Comparison of ENCODE assay signal across 8 cellular contexts in genomic region chr16:68229431-68230175, GRCh38. TPM values are rescaled to one million over a fixed set of nuclear protein-coding genes. Genes with fewer than 3 reads are reported as not detected.
DNase-seq lines count a peak whose midpoint lies in the region; ATAC-seq and TF ChIP-seq lines count a peak whose summit lies in the region.

No MANE protein-coding gene starts in this region.

- H3K4me3 Mint-ChIP-seq in activated naive CD8-positive, alpha-beta T cell treated with anti-CD3 and anti-CD28 coated beads for 36 hours = no peak overlapping the region

- peak; percentile 49 for DNase-seq in COLO829 (ENCODE audit: low spot score)
- DNase-seq in HCT116 (ENCODE audit: low read depth, low spot score) = no peak
- DNase-seq in PC-9 = peak in 1 of 2 experiments; percentile 49
- no peak for DNase-seq in activated naive CD8-positive, alpha-beta T cell treated with anti-CD3 and anti-CD28 coated beads for 36 hours
- DNase-seq in heart right ventricle = no peak
- DNase-seq in retinal pigment epithelial cell (ENCODE audit: low read depth) = no peak

- H3K9me3 ChIP-seq in HCT116 (ENCODE audit: control insufficient read depth in 1 of 2, insufficient read depth in 1 of 2, low read depth in 1 of 2, low read length in 2 of 2) = no peaks in the 10 kb centered on the region
- no peaks in the 10 kb centered on the region for H3K9me3 ChIP-seq in PC-9 (ENCODE audit: insufficient read depth, low read depth)
- H3K9me3 ChIP-seq in heart right ventricle = no peaks in the 10 kb centered on the region

- BruUV-seq in HCT116 (replicated peaks; lab: Mats Ljungman, UMichigan) (no TSS peak), PC-9 (replicated peaks; lab: Mats Ljungman, UMichigan) (no TSS peak)

- H4K20me1 ChIP-seq in HCT116 (ENCODE audit: insufficient read depth) (peaks cover 2% of the 10 kb centered on the region; the same call in 1 of the 2 replicates), PC-9 (ENCODE audit: insufficient read depth) (peaks cover 50% of the 10 kb centered on the region)

- H3K36me3 Mint-ChIP-seq in activated naive CD8-positive, alpha-beta T cell treated with anti-CD3 and anti-CD28 coated beads for 36 hours = peaks cover 6% of the 10 kb centered on the region

- H3K4me1 Mint-ChIP-seq in activated naive CD8-positive, alpha-beta T cell treated with anti-CD3 and anti-CD28 coated beads for 36 hours = peaks cover 43% of the 10 kb centered on the region

- peaks cover 27% of the 10 kb centered on the region for H3K79me2 ChIP-seq in HCT116 (ENCODE audit: insufficient read depth, low read length)
- peaks cover 18% of the 10 kb centered on the region for H3K79me2 ChIP-seq in PC-9 (ENCODE audit: low read depth)

- H2AFZ ChIP-seq in HCT116 (ENCODE audit: low read depth, low read length, poor library complexity, severe bottlenecking) = no peak overlapping the region
- H2AFZ ChIP-seq in PC-9 = no peak overlapping the region

- TF ChIP-seq CTCF in HCT116 (IDR thresholded peaks at IDR 0.05 in 2 of 3, conservative IDR thresholded peaks at IDR 0.05 in 1 of 3; ENCODE audit: borderline replicate concordance in 1 of 3, insufficient read depth in 1 of 3, low read depth in 2 of 3, low read length in 2 of 3) = peak in 2 of 3 experiments; percentile 92 to 93; a peak in 4 of 6 replicates
- TF ChIP-seq CTCF in PC-9 (conservative IDR thresholded peaks at IDR 0.05) = peak; percentile 92
- peak; percentile 85 to 94 (median 91) for TF ChIP-seq CTCF in heart right ventricle (IDR thresholded peaks at IDR 0.05)
- TF ChIP-seq CTCF in retinal pigment epithelial cell (conservative IDR thresholded peaks at IDR 0.05; ENCODE audit: low read depth, low read length) = peak; percentile 94

- intact Hi-C loops in HCT116 (cut with micrococcal nuclease) = loop anchor here (1.0 to 10.0 kb wide), 7 partner anchors 135 to 705 kb away; partner anchors contain the start of genes NRN1L and RIPOR1
- intact Hi-C loops in PC-9 (cut with micrococcal nuclease; ENCODE audit: unreplicated experiment) = loop anchor here (1.0 to 10.0 kb wide), 8 partner anchors 143 to 985 kb away; partner anchors contain the start of genes FHOD1, PSMB10 and SLC9A5
- intact Hi-C loops in heart right ventricle (cut with DNase I) = loop anchor here (2.0 to 10.0 kb wide), 11 partner anchors 135 to 415 kb away; partner anchors contain the start of genes DPEP2 (in 2 of the 10) and NFATC3 (in 2 of the 10)

- no peak overlapping the region for H3K4me3 ChIP-seq in HCT116 (replicated peaks in 1 of 2; ENCODE audit: low read depth in 1 of 2, low read length in 2 of 2)
- H3K4me3 ChIP-seq in PC-9 = no peak overlapping the region
- H3K4me3 ChIP-seq in heart right ventricle = no peak overlapping the region
- no peak overlapping the region for H3K4me3 ChIP-seq in retinal pigment epithelial cell (ENCODE audit: low read length)

- 64 to 69% methylated on average over 4 of the region's 4 CpGs for WGBS in heart right ventricle, 2 donors

- no peaks in the 10 kb centered on the region for H3K27me3 ChIP-seq in HCT116 (ENCODE audit: insufficient read depth, low read length)
- no peaks in the 10 kb centered on the region for H3K27me3 ChIP-seq in PC-9 (ENCODE audit: insufficient read depth, low read depth)
- no peaks in the 10 kb centered on the region for H3K27me3 ChIP-seq in heart right ventricle

- H3K4me1 ChIP-seq in HCT116 (ENCODE audit: control insufficient read depth in 1 of 2, insufficient read depth in 2 of 2, low read length in 2 of 2) (peaks cover 16% of the 10 kb centered on the region in 2 experiments), PC-9 (replicated peaks; ENCODE audit: insufficient read depth) (peaks cover 12% of the 10 kb centered on the region), heart right ventricle (peaks cover 3 to 33% (median 23%) of the 10 kb centered on the region in 9 donors)

- RAD21 ChIA-PET in HCT116 (lab: Charles Lee; ENCODE audit: low non-redundant PET in 1 of 2, low total read pairs in 2 of 2, uncharacterized antibody in 2 of 2, unreplicated experiment in 2 of 2) = interaction anchor here in 1 of 2 experiments (1.0 kb wide), 1 partner anchor 136 kb away, joined by 4 read pairs; no protein-coding TSS in a partner anchor

- H3K27ac ChIP-seq in HCT116 (ENCODE audit: low read depth, low read length) = no peak overlapping the region
- H3K27ac ChIP-seq in PC-9 = no peak overlapping the region
- H3K27ac ChIP-seq in heart right ventricle = peak overlapping the region in 1 of 10 donors; percentile 43

- H3K36me3 ChIP-seq in HCT116 (ENCODE audit: control insufficient read depth in 1 of 2, insufficient read depth in 2 of 2, low read length in 2 of 2) (peaks cover 18 to 51% of the 10 kb centered on the region in 2 experiments; a peak in 3 of 4 replicates), PC-9 (ENCODE audit: low read depth) (peaks cover 12% of the 10 kb centered on the region), heart right ventricle (peaks cover 0 to 50% (median 0%) of the 10 kb centered on the region in 9 donors)

- H3K27me3 Mint-ChIP-seq in activated naive CD8-positive, alpha-beta T cell treated with anti-CD3 and anti-CD28 coated beads for 36 hours = no peaks in the 10 kb centered on the region

- no peak for TF ChIP-seq RAD21 in HCT116 (IDR thresholded peaks at IDR 0.05; ENCODE audit: low read depth)

- no peak for TF ChIP-seq POLR2A in HCT116 (IDR thresholded peaks at IDR 0.05; ENCODE audit: borderline replicate concordance, extremely low read depth, insufficient read depth, insufficient read length)

- no peak overlapping the region for H3K9ac ChIP-seq in HCT116 (ENCODE audit: low read length)

- H3K9me3 Mint-ChIP-seq in activated naive CD8-positive, alpha-beta T cell treated with anti-CD3 and anti-CD28 coated beads for 36 hours = no peaks in the 10 kb centered on the region

- CTCF ChIA-PET in HCT116 (lab: Charles Lee) = interaction anchor here (0.5 to 1.0 kb wide), 2 partner anchors 108 to 136 kb away, joined by 3 to 6 read pairs; no protein-coding TSS in a partner anchor
- CTCF ChIA-PET in PC-9 (lab: Charles Lee) = interaction anchor here (0.6 kb wide), 1 partner anchor 79 kb away, joined by 10 read pairs; no protein-coding TSS in a partner anchor

- H3K27ac Mint-ChIP-seq in activated naive CD8-positive, alpha-beta T cell treated with anti-CD3 and anti-CD28 coated beads for 36 hours = peak overlapping the region; percentile 69

- POLR2A ChIA-PET in HCT116 (lab: Charles Lee) = no interaction called here
- POLR2A ChIA-PET in PC-9 (lab: Charles Lee; ENCODE audit: unreplicated experiment) = no interaction called here

- peak; percentile 15 for ATAC-seq in HCT116
- ATAC-seq in heart right ventricle = peak; percentile 11 to 57 (median 38)
- ATAC-seq in HG03135 (IDR thresholded peaks at IDR 0.05; ENCODE audit: unreplicated experiment) = no peak
- ATAC-seq in GM21576 (IDR thresholded peaks at IDR 0.05; ENCODE audit: unreplicated experiment) = no peak

- no peaks in the 10 kb centered on the region for H3K9me2 ChIP-seq in HCT116 (ENCODE audit: insufficient read depth)
- no peaks in the 10 kb centered on the region for H3K9me2 ChIP-seq in PC-9 (ENCODE audit: insufficient read depth)

- H3K4me2 ChIP-seq in HCT116 (ENCODE audit: low read length) (no peak overlapping the region), PC-9 (no peak overlapping the region)

- H3F3A ChIP-seq in PC-9 (ENCODE audit: insufficient read depth, low read depth) = peaks cover 52% of the 10 kb centered on the region

TF ChIP-seq in HCT116, 20 proteins besides CTCF, POLR2A, EP300 and RAD21:
- no peak for TF ChIP-seq EZH2 (IDR thresholded peaks at IDR 0.05)
- TF ChIP-seq ELF1 (IDR thresholded peaks at IDR 0.05; ENCODE audit: borderline replicate concordance, low read depth) = no peak
- TF ChIP-seq TCF7L2 (IDR thresholded peaks at IDR 0.05; ENCODE audit: borderline replicate concordance, extremely low read depth, insufficient read depth, insufficient read length) = no peak
- no peak for TF ChIP-seq EZH2phosphoT487 (IDR thresholded peaks at IDR 0.05; ENCODE audit: borderline replicate concordance)
- TF ChIP-seq MAX (IDR thresholded peaks at IDR 0.05) = no peak

RNA-seq across cellular contexts. Expression of gene ESRP2, which starts 6.3 kb away (rescaled TPM):
- total RNA-seq in HCT116 (2021; ENCODE audit: unreplicated experiment) (42.5 TPM), PC-9 (2021) (36.4 and 45.0 TPM in 2 replicates), heart right ventricle (1 to 10 TPM in 1 of 10 donors, under 1 TPM in 9; 0.07 to 1.0 (median 0.44) TPM)
- 28.7 and 30.5 TPM in 2 replicates for polyA plus RNA-seq in HCT116 (2012)
- total RNA-seq in activated naive CD8-positive, alpha-beta T cell treated with anti-CD3 and anti-CD28 coated beads for 36 hours = 1 to 10 TPM in 1 of 2 experiments, under 1 TPM in 1; 0.92 to 1.2 TPM
- under 1 TPM; 0.25 to 0.66 TPM for polyA plus RNA-seq in heart right ventricle

RNA-seq across cellular contexts. Expression of gene PLA2G15, which starts 15.6 kb away (rescaled TPM):
- 7.5 TPM for total RNA-seq in HCT116 (2021; ENCODE audit: unreplicated experiment)
- 7.7 and 8.0 TPM in 2 replicates for polyA plus RNA-seq in HCT116 (2012)
- 13.4 and 14.0 TPM in 2 replicates for total RNA-seq in PC-9 (2021)
- total RNA-seq in activated naive CD8-positive, alpha-beta T cell treated with anti-CD3 and anti-CD28 coated beads for 36 hours = 1 to 10 TPM; 7.9 to 8.0 TPM
- 10 to 100 TPM; 31.0 to 62.1 (median 44.0) TPM for total RNA-seq in heart right ventricle
- 10 to 100 TPM; 33.1 to 33.7 TPM for polyA plus RNA-seq in heart right ventricle

RNA-seq across cellular contexts. Expression of gene SLC7A6, which starts 34.7 kb away (rescaled TPM):
- total RNA-seq in HCT116 (2021; ENCODE audit: unreplicated experiment) (28.5 TPM), PC-9 (2021) (28.6 and 44.7 TPM in 2 replicates), heart right ventricle (10 to 100 TPM; 28.4 to 59.2 (median 42.4) TPM)
- polyA plus RNA-seq in HCT116 (2012) = 8.3 and 9.1 TPM in 2 replicates
- 10 to 100 TPM; 65.9 to 69.9 TPM for total RNA-seq in activated naive CD8-positive, alpha-beta T cell treated with anti-CD3 and anti-CD28 coated beads for 36 hours
- 10 to 100 TPM; 22.6 to 85.6 TPM for polyA plus RNA-seq in heart right ventricle

Comparison
In these comparisons a context has a peak if more than half of its experiments do, and no peak if none do; other contexts are left out.
1. ATAC-seq: peak in HCT116 (single experiment) and heart right ventricle (8 of 8); none in HG03135 (single experiment) and GM21576 (single experiment).
2. RNA of gene ESRP2, which starts 6.3 kb away (total RNA-seq): 36.4 to 45.0 TPM in PC-9 and 42.5 TPM in HCT116 (single experiment); 0.92 to 1.2 TPM in activated naive CD8-positive, alpha-beta T cell treated with anti-CD3 and anti-CD28 coated beads for 36 hours and 0.07 to 1.0 TPM in heart right ventricle; every median in the first group is over 10 times any median in the second.
3. Peak in every context shown above with its lines, with median percentiles within 50 percentile points of each other: CTCF ChIP-seq.